In the genomic region with DNA sequence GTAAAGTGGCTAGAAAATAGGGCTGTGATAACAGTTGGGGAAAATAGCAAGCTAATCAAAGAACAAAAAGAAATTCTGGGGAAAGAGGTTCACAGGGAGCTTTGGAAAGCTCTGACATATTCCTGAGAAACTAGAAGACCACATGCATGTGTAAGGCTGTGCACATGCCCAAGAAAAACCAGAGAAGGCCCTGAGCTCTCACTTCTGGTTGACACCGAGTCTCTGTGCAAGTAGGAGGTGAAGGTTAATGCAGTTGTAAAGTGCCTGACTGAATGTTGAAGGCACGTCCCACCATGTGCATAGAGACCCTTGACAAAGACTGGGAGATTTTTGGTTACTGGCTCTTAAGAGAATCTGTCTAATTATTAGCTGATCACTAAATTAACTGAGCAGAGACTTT, we compare ENCODE assay signal across 3 cellular contexts.
TF ChIP-seq lines count a peak whose summit lies in the region.

No MANE protein-coding gene starts in this region.

TF ChIP-seq in liver, 16 proteins besides CTCF, POLR2A, EP300 and RAD21:
- TF ChIP-seq FOXA2 (IDR thresholded peaks at IDR 0.05) (no peak), HNF4G (IDR thresholded peaks at IDR 0.05) (no peak), SP1 (IDR thresholded peaks at IDR 0.05) (no peak), JUND (IDR thresholded peaks at IDR 0.05) (no peak), NR2F2 (IDR thresholded peaks at IDR 0.05) (no peak), YY1 (IDR thresholded peaks at IDR 0.05) (no peak)

TF ChIP-seq in endothelial cell of umbilical vein, 7 proteins besides CTCF, POLR2A, EP300 and RAD21:
- no peak for TF ChIP-seq MYC (IDR thresholded peaks at IDR 0.05; ENCODE audit: low read depth, low read length)
- no peak for TF ChIP-seq EZH2 (IDR thresholded peaks at IDR 0.05; ENCODE audit: borderline replicate concordance, low read depth, low read length, severe bottlenecking)
- no peak for TF ChIP-seq GATA2 (IDR thresholded peaks at IDR 0.05; ENCODE audit: insufficient read depth, insufficient read length, low read depth, low read length)
- TF ChIP-seq POLR2AphosphoS5 (IDR thresholded peaks at IDR 0.05; ENCODE audit: insufficient read depth, low read depth, low read length), result no peak
- no peak for TF ChIP-seq JUN (IDR thresholded peaks at IDR 0.05; ENCODE audit: borderline replicate concordance, insufficient read depth, insufficient read length, low read depth)
- TF ChIP-seq, protein P1, sequence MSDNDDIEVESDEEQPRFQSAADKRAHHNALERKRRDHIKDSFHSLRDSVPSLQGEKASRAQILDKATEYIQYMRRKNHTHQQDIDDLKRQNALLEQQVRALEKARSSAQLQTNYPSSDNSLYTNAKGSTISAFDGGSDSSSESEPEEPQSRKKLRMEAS (IDR thresholded peaks at IDR 0.05; ENCODE audit: insufficient read depth, insufficient read length), result no peak
- no peak for TF ChIP-seq FOS (IDR thresholded peaks at IDR 0.05; ENCODE audit: borderline replicate concordance, insufficient read depth, low read length)

TF ChIP-seq in WTC11, 78 proteins besides CTCF, POLR2A, EP300 and RAD21:
- TF ChIP-seq, protein P2, sequence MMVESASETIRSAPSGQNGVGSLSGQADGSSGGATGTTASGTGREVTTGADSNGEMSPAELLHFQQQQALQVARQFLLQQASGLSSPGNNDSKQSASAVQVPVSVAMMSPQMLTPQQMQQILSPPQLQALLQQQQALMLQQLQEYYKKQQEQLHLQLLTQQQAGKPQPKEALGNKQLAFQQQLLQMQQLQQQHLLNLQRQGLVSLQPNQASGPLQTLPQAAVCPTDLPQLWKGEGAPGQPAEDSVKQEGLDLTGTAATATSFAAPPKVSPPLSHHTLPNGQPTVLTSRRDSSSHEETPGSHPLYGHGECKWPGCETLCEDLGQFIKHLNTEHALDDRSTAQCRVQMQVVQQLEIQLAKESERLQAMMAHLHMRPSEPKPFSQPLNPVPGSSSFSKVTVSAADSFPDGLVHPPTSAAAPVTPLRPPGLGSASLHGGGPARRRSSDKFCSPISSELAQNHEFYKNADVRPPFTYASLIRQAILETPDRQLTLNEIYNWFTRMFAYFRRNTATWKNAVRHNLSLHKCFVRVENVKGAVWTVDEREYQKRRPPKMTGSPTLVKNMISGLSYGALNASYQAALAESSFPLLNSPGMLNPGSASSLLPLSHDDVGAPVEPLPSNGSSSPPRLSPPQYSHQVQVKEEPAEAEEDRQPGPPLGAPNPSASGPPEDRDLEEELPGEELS (CRISPR knock-in tag; IDR thresholded peaks at IDR 0.05), result no peak
- TF ChIP-seq ETV6 (CRISPR knock-in tag; IDR thresholded peaks at IDR 0.05) (no peak), ZBTB43 (CRISPR knock-in tag; IDR thresholded peaks at IDR 0.05) (no peak), ATF1 (CRISPR knock-in tag; IDR thresholded peaks at IDR 0.05) (no peak), E2F5 (CRISPR knock-in tag; IDR thresholded peaks at IDR 0.05) (no peak), MYBL2 (CRISPR knock-in tag; IDR thresholded peaks at IDR 0.05) (no peak), ZNF416 (CRISPR knock-in tag; IDR thresholded peaks at IDR 0.05) (no peak), RELA (CRISPR knock-in tag; IDR thresholded peaks at IDR 0.05; ENCODE audit: borderline replicate concordance) (no peak), FOXK1 (CRISPR knock-in tag; IDR thresholded peaks at IDR 0.05) (no peak), TEAD4 (CRISPR knock-in tag; IDR thresholded peaks at IDR 0.05) (no peak), SOX15 (CRISPR knock-in tag; IDR thresholded peaks at IDR 0.05) (no peak), MLX (CRISPR knock-in tag; IDR thresholded peaks at IDR 0.05) (no peak), NFATC4 (CRISPR knock-in tag; IDR thresholded peaks at IDR 0.05) (no peak), TEAD1 (CRISPR knock-in tag; IDR thresholded peaks at IDR 0.05) (no peak), ZNF423 (CRISPR knock-in tag; IDR thresholded peaks at IDR 0.05) (no peak), SP1 (CRISPR knock-in tag; conservative IDR thresholded peaks at IDR 0.05) (no peak), ZNF219 (CRISPR knock-in tag; IDR thresholded peaks at IDR 0.05; ENCODE audit: borderline replicate concordance) (no peak)
- TF ChIP-seq, protein P3, sequence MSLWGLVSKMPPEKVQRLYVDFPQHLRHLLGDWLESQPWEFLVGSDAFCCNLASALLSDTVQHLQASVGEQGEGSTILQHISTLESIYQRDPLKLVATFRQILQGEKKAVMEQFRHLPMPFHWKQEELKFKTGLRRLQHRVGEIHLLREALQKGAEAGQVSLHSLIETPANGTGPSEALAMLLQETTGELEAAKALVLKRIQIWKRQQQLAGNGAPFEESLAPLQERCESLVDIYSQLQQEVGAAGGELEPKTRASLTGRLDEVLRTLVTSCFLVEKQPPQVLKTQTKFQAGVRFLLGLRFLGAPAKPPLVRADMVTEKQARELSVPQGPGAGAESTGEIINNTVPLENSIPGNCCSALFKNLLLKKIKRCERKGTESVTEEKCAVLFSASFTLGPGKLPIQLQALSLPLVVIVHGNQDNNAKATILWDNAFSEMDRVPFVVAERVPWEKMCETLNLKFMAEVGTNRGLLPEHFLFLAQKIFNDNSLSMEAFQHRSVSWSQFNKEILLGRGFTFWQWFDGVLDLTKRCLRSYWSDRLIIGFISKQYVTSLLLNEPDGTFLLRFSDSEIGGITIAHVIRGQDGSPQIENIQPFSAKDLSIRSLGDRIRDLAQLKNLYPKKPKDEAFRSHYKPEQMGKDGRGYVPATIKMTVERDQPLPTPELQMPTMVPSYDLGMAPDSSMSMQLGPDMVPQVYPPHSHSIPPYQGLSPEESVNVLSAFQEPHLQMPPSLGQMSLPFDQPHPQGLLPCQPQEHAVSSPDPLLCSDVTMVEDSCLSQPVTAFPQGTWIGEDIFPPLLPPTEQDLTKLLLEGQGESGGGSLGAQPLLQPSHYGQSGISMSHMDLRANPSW (CRISPR knock-in tag; conservative IDR thresholded peaks at IDR 0.05; ENCODE audit: low read depth), result no peak
